In the genomic region with DNA sequence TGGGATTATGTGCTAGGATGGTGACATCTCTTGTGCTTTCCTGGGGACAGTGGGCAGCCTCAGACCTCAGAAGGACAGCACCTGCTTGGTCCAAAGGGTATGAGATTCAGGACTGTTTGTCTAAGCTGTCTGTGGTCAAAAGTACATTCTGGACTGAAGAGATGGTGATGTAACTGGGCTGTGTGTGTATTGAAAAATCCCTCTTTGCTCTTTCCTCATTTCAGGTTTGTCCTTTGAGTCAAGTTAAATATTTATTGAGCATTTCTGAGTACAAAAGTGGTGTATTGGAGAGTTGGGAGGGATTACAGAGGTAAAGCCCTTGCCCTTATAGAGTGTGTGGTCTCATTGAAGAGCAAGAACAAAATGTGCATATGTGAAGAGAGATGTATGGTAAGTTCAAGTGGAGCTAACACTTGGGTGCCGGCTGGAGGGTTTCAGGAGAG, we compare ENCODE assay signal across 1 cellular context.
A peak's percentile ranks its signal among the peaks of the same experiment; 100 is the strongest.
TF ChIP-seq lines count a peak whose summit lies in the region.

No MANE protein-coding gene starts in this region.

TF ChIP-seq in HepG2, 621 proteins besides CTCF, POLR2A, EP300 and RAD21 (continued from another document and continues in another):
- TF ChIP-seq NFAT5 (CRISPR knock-in tag; IDR thresholded peaks at IDR 0.05) (no peak), NR1H2 (CRISPR knock-in tag; IDR thresholded peaks at IDR 0.05; ENCODE audit: borderline replicate concordance, low read depth) (no peak), MTERF4 (CRISPR knock-in tag; IDR thresholded peaks at IDR 0.05) (no peak), KLF15 (CRISPR knock-in tag; IDR thresholded peaks at IDR 0.05; ENCODE audit: borderline replicate concordance) (no peak), SMC3 (IDR thresholded peaks at IDR 0.05; ENCODE audit: low read length) (peak; percentile 23; the same call in 1 of the 2 replicates), ZNF747 (CRISPR knock-in tag; IDR thresholded peaks at IDR 0.05; ENCODE audit: borderline replicate concordance) (peak; percentile 89; the same call in 1 of the 2 replicates), ZFP82 (CRISPR knock-in tag; IDR thresholded peaks at IDR 0.05; ENCODE audit: borderline replicate concordance) (no peak), MIER3 (CRISPR knock-in tag; IDR thresholded peaks at IDR 0.05; ENCODE audit: borderline replicate concordance) (peak; percentile 94; the same call in 1 of the 2 replicates), ZNF121 (CRISPR knock-in tag; IDR thresholded peaks at IDR 0.05) (no peak), CBX5 (CRISPR knock-in tag; IDR thresholded peaks at IDR 0.05; ENCODE audit: borderline replicate concordance) (peak; percentile 77; the same call in 1 of the 2 replicates), RFX3 (CRISPR knock-in tag; IDR thresholded peaks at IDR 0.05) (no peak), MAZ (IDR thresholded peaks at IDR 0.05; ENCODE audit: borderline replicate concordance, low read depth, low read length) (no peak), MAZ (CRISPR knock-in tag; IDR thresholded peaks at IDR 0.05; ENCODE audit: low read depth) (peak; percentile 56; the same call in 1 of the 2 replicates), NFKBIZ (CRISPR knock-in tag; IDR thresholded peaks at IDR 0.05) (peak; percentile 88; the same call in 1 of the 2 replicates), KLF9 (CRISPR knock-in tag; IDR thresholded peaks at IDR 0.05; ENCODE audit: low read depth) (peak; percentile 87; the same call in 1 of the 2 replicates), FOSL1 (CRISPR knock-in tag; IDR thresholded peaks at IDR 0.05; ENCODE audit: borderline replicate concordance) (peak; percentile 82; the same call in 1 of the 2 replicates), TEAD3 (CRISPR knock-in tag; optimal IDR thresholded peaks at IDR 0.05; ENCODE audit: borderline replicate concordance) (peak; percentile 91), CBX1 (IDR thresholded peaks at IDR 0.05; ENCODE audit: low read depth) (peak; percentile 33), SMAD3 (CRISPR knock-in tag; IDR thresholded peaks at IDR 0.05) (peak; percentile 84), ZNF768 (CRISPR knock-in tag; IDR thresholded peaks at IDR 0.05) (no peak), ZSCAN9 (CRISPR knock-in tag; IDR thresholded peaks at IDR 0.05; ENCODE audit: borderline replicate concordance) (peak; percentile 83), TCF7L2 (IDR thresholded peaks at IDR 0.05; ENCODE audit: low read depth, low read length) (no peak), FOXK1 (CRISPR knock-in tag; IDR thresholded peaks at IDR 0.05; ENCODE audit: borderline replicate concordance, low read depth) (peak; percentile 96; the same call in 1 of the 2 replicates), CHCHD3 (CRISPR knock-in tag; IDR thresholded peaks at IDR 0.05) (no peak), ZNF614 (CRISPR knock-in tag; IDR thresholded peaks at IDR 0.05; ENCODE audit: borderline replicate concordance) (peak; percentile 96), GABPA (IDR thresholded peaks at IDR 0.05; ENCODE audit: low read depth, low read length) (no peak), GABPA (CRISPR knock-in tag; IDR thresholded peaks at IDR 0.05; ENCODE audit: low read depth) (peak; percentile 38; the same call in 1 of the 2 replicates), ZNF317 (CRISPR knock-in tag; IDR thresholded peaks at IDR 0.05) (0 out of 2 replicates have a peak, but pooled peaks have one; percentile 50), ZEB1 (IDR thresholded peaks at IDR 0.05; ENCODE audit: insufficient replicate concordance, low read depth) (peak; percentile 90), ZFP62 (CRISPR knock-in tag; IDR thresholded peaks at IDR 0.05) (no peak), HNF4A (CRISPR knock-in tag; IDR thresholded peaks at IDR 0.05) (peak; percentile 99), NCOR1 (IDR thresholded peaks at IDR 0.05; ENCODE audit: borderline replicate concordance, low read length) (peak; percentile 93), MEIS2 (CRISPR knock-in tag; IDR thresholded peaks at IDR 0.05) (0 out of 2 replicates have a peak, but pooled peaks have one; percentile 46), SMARCC2 (IDR thresholded peaks at IDR 0.05) (peak; percentile 82; the same call in 1 of the 2 replicates), NR2F2 (IDR thresholded peaks at IDR 0.05; ENCODE audit: borderline replicate concordance, low read depth) (peak; percentile 86; the same call in 1 of the 2 replicates), MIER2 (CRISPR knock-in tag; IDR thresholded peaks at IDR 0.05) (peak; percentile 83)
- TF ChIP-seq, protein P1, sequence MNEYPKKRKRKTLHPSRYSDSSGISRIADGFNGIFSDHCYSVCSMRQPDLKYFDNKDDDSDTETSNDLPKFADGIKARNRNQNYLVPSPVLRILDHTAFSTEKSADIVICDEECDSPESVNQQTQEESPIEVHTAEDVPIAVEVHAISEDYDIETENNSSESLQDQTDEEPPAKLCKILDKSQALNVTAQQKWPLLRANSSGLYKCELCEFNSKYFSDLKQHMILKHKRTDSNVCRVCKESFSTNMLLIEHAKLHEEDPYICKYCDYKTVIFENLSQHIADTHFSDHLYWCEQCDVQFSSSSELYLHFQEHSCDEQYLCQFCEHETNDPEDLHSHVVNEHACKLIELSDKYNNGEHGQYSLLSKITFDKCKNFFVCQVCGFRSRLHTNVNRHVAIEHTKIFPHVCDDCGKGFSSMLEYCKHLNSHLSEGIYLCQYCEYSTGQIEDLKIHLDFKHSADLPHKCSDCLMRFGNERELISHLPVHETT (CRISPR knock-in tag; conservative IDR thresholded peaks at IDR 0.05) = 0 out of 2 replicates have a peak, but pooled peaks have one; percentile 34
- TF ChIP-seq, protein P2, sequence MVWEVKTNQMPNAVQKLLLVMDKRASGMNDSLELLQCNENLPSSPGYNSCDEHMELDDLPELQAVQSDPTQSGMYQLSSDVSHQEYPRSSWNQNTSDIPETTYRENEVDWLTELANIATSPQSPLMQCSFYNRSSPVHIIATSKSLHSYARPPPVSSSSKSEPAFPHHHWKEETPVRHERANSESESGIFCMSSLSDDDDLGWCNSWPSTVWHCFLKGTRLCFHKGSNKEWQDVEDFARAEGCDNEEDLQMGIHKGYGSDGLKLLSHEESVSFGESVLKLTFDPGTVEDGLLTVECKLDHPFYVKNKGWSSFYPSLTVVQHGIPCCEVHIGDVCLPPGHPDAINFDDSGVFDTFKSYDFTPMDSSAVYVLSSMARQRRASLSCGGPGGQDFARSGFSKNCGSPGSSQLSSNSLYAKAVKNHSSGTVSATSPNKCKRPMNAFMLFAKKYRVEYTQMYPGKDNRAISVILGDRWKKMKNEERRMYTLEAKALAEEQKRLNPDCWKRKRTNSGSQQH (CRISPR knock-in tag; IDR thresholded peaks at IDR 0.05; ENCODE audit: low read depth) = no peak
- TF ChIP-seq, protein P3, sequence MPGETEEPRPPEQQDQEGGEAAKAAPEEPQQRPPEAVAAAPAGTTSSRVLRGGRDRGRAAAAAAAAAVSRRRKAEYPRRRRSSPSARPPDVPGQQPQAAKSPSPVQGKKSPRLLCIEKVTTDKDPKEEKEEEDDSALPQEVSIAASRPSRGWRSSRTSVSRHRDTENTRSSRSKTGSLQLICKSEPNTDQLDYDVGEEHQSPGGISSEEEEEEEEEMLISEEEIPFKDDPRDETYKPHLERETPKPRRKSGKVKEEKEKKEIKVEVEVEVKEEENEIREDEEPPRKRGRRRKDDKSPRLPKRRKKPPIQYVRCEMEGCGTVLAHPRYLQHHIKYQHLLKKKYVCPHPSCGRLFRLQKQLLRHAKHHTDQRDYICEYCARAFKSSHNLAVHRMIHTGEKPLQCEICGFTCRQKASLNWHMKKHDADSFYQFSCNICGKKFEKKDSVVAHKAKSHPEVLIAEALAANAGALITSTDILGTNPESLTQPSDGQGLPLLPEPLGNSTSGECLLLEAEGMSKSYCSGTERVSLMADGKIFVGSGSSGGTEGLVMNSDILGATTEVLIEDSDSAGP (CRISPR knock-in tag; IDR thresholded peaks at IDR 0.05; ENCODE audit: borderline replicate concordance) = no peak
- TF ChIP-seq, protein P4, sequence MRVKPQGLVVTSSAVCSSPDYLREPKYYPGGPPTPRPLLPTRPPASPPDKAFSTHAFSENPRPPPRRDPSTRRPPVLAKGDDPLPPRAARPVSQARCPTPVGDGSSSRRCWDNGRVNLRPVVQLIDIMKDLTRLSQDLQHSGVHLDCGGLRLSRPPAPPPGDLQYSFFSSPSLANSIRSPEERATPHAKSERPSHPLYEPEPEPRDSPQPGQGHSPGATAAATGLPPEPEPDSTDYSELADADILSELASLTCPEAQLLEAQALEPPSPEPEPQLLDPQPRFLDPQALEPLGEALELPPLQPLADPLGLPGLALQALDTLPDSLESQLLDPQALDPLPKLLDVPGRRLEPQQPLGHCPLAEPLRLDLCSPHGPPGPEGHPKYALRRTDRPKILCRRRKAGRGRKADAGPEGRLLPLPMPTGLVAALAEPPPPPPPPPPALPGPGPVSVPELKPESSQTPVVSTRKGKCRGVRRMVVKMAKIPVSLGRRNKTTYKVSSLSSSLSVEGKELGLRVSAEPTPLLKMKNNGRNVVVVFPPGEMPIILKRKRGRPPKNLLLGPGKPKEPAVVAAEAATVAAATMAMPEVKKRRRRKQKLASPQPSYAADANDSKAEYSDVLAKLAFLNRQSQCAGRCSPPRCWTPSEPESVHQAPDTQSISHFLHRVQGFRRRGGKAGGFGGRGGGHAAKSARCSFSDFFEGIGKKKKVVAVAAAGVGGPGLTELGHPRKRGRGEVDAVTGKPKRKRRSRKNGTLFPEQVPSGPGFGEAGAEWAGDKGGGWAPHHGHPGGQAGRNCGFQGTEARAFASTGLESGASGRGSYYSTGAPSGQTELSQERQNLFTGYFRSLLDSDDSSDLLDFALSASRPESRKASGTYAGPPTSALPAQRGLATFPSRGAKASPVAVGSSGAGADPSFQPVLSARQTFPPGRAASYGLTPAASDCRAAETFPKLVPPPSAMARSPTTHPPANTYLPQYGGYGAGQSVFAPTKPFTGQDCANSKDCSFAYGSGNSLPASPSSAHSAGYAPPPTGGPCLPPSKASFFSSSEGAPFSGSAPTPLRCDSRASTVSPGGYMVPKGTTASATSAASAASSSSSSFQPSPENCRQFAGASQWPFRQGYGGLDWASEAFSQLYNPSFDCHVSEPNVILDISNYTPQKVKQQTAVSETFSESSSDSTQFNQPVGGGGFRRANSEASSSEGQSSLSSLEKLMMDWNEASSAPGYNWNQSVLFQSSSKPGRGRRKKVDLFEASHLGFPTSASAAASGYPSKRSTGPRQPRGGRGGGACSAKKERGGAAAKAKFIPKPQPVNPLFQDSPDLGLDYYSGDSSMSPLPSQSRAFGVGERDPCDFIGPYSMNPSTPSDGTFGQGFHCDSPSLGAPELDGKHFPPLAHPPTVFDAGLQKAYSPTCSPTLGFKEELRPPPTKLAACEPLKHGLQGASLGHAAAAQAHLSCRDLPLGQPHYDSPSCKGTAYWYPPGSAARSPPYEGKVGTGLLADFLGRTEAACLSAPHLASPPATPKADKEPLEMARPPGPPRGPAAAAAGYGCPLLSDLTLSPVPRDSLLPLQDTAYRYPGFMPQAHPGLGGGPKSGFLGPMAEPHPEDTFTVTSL (CRISPR knock-in tag; IDR thresholded peaks at IDR 0.05; ENCODE audit: borderline replicate concordance) = peak; percentile 98
- TF ChIP-seq, protein P5, sequence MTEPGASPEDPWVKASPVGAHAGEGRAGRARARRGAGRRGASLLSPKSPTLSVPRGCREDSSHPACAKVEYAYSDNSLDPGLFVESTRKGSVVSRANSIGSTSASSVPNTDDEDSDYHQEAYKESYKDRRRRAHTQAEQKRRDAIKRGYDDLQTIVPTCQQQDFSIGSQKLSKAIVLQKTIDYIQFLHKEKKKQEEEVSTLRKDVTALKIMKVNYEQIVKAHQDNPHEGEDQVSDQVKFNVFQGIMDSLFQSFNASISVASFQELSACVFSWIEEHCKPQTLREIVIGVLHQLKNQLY (CRISPR knock-in tag; IDR thresholded peaks at IDR 0.05) = peak; percentile 58; the same call in 1 of the 2 replicates
- TF ChIP-seq, protein P6, sequence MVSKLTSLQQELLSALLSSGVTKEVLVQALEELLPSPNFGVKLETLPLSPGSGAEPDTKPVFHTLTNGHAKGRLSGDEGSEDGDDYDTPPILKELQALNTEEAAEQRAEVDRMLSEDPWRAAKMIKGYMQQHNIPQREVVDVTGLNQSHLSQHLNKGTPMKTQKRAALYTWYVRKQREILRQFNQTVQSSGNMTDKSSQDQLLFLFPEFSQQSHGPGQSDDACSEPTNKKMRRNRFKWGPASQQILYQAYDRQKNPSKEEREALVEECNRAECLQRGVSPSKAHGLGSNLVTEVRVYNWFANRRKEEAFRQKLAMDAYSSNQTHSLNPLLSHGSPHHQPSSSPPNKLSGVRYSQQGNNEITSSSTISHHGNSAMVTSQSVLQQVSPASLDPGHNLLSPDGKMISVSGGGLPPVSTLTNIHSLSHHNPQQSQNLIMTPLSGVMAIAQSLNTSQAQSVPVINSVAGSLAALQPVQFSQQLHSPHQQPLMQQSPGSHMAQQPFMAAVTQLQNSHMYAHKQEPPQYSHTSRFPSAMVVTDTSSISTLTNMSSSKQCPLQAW (CRISPR knock-in tag; IDR thresholded peaks at IDR 0.05) = peak; percentile 85
